Comparison of ENCODE assay signal across 8 cellular contexts in genomic region chr14:39114073-39114838, GRCh38. TPM values are rescaled to one million over a fixed set of nuclear protein-coding genes. Genes with fewer than 3 reads are reported as not detected.
A peak's percentile ranks its signal among the peaks of the same experiment; 100 is the strongest.
DNase-seq lines count a peak whose midpoint lies in the region; ATAC-seq and TF ChIP-seq lines count a peak whose summit lies in the region.

GEMIN2 (plus strand) TSS chr14:39114323; CDS start chr14:39114339, 16 bp downstream.

- H3K27ac ChIP-seq in gastroesophageal sphincter: peak within 1 kb of the TSS; percentile 82 to 89 (median 87)
- H3K27ac ChIP-seq in neutrophil: peak within 1 kb of the TSS; percentile 65
- H3K27ac ChIP-seq in substantia nigra (ENCODE audit: low read depth, low read length, poor library complexity, severe bottlenecking): peak within 1 kb of the TSS; percentile 79

- TF ChIP-seq CTCF in HFF-Myc (IDR thresholded peaks at IDR 0.05; ENCODE audit: low read depth, low read length, missing control alignments) (no peak), gastroesophageal sphincter (IDR thresholded peaks at IDR 0.05) (no peak), neutrophil (IDR thresholded peaks at IDR 0.05) (no peak)

- WGBS in gastroesophageal sphincter (ENCODE audit: low coverage in 1 of 2), 2 donors: 0 to 2% methylated on average over 23 of the region's 40 CpGs

- CTCF ChIA-PET in activated naive CD4-positive, alpha-beta T cell treated with anti-CD3 and anti-CD28 coated beads for 36 hours (lab: Charles Lee): interaction anchor here (0.6 to 1.0 kb wide), 4 partner anchors 26 to 312 kb away, joined by 3 to 4 read pairs (median 4); no protein-coding TSS in a partner anchor

- intact Hi-C loops in activated naive CD4-positive, alpha-beta T cell treated with anti-CD3 and anti-CD28 coated beads for 36 hours (cut with micrococcal nuclease): loop anchor here (1.0 to 2.0 kb wide), 7 partner anchors 11 to 318 kb away; partner anchors contain the start of genes FBXO33, PNN, SEC23A and TRAPPC6B

- peak within 1 kb of the TSS; percentile 94 for H3K4me3 Mint-ChIP-seq in activated naive CD4-positive, alpha-beta T cell treated with anti-CD3 and anti-CD28 coated beads for 36 hours

- H3K36me3 Mint-ChIP-seq in activated naive CD4-positive, alpha-beta T cell treated with anti-CD3 and anti-CD28 coated beads for 36 hours (ENCODE audit: low read depth): peaks cover 11% of the 10 kb centered on the region

- H3K4me1 ChIP-seq in gastroesophageal sphincter (peaks cover 0 to 21% (median 6%) of the 10 kb centered on the region in 3 donors), neutrophil (ENCODE audit: control insufficient read depth in 1 of 2, insufficient read depth in 1 of 2, low read depth in 1 of 2, low read length in 1 of 2) (peaks cover 16% of the 10 kb centered on the region in 2 experiments)

- TF ChIP-seq EP300 in gastroesophageal sphincter (IDR thresholded peaks at IDR 0.05): no peak

- no peaks in the 10 kb centered on the region for H3K27me3 Mint-ChIP-seq in activated naive CD4-positive, alpha-beta T cell treated with anti-CD3 and anti-CD28 coated beads for 36 hours (ENCODE audit: low read depth)

- peak within 1 kb of the TSS; percentile 90 for H3K27ac Mint-ChIP-seq in activated naive CD4-positive, alpha-beta T cell treated with anti-CD3 and anti-CD28 coated beads for 36 hours

- H3K36me3 ChIP-seq in gastroesophageal sphincter (peaks cover 0 to 26% of the 10 kb centered on the region in 2 donors), neutrophil (peaks cover 2% of the 10 kb centered on the region)

- H3K4me3 ChIP-seq in HFF-Myc (replicated peaks; ENCODE audit: low read depth, low read length) (peak within 1 kb of the TSS; percentile 89), gastroesophageal sphincter (peak within 1 kb of the TSS; percentile 61 to 100), neutrophil (ENCODE audit: low read depth in 1 of 2, low read length in 1 of 2) (peak within 1 kb of the TSS; percentile 64 to 73)

- DNase-seq in GM03348 (ENCODE audit: low spot score): peak; percentile 96
- DNase-seq in HFF-Myc (ENCODE audit: extremely low read depth, low read depth): peak; percentile 90
- peak; percentile 94 for DNase-seq in NAMALWA (ENCODE audit: low spot score)
- DNase-seq in SK-N-DZ (ENCODE audit: low spot score): peak; percentile 93
- peak; percentile 96 for DNase-seq in activated naive CD4-positive, alpha-beta T cell treated with anti-CD3 and anti-CD28 coated beads for 36 hours
- peak; percentile 44 to 95 (median 87) for DNase-seq in substantia nigra (lab: John Stamatoyannopoulos, UW)

- TF ChIP-seq POLR2A in gastroesophageal sphincter (IDR thresholded peaks at IDR 0.05): peak in 1 of 2 donors; percentile 32

- H3K9me3 ChIP-seq in gastroesophageal sphincter (no peaks in the 10 kb centered on the region), neutrophil (no peaks in the 10 kb centered on the region)

- ATAC-seq in gastroesophageal sphincter: peak; percentile 98

- no peaks in the 10 kb centered on the region for H3K9me3 Mint-ChIP-seq in activated naive CD4-positive, alpha-beta T cell treated with anti-CD3 and anti-CD28 coated beads for 36 hours

- H3K27me3 ChIP-seq in gastroesophageal sphincter (no peaks in the 10 kb centered on the region), neutrophil (no peaks in the 10 kb centered on the region)

- H3K4me1 Mint-ChIP-seq in activated naive CD4-positive, alpha-beta T cell treated with anti-CD3 and anti-CD28 coated beads for 36 hours (ENCODE audit: low read depth): peaks cover 23% of the 10 kb centered on the region

RNA-seq across cellular contexts. Expression of gene GEMIN2, which starts in this region (rescaled TPM):
- polyA plus RNA-seq in SK-N-DZ (2014; cell fraction: cytosol; rRNA removed): 70.5 and 92.7 TPM in 2 replicates
- polyA plus RNA-seq in SK-N-DZ (2014; cell fraction: nucleus; rRNA removed): 55.6 and 84.9 TPM in 2 replicates
- 10 to 100 TPM; 20.7 to 22.7 TPM for total RNA-seq in activated naive CD4-positive, alpha-beta T cell treated with anti-CD3 and anti-CD28 coated beads for 36 hours
- total RNA-seq in gastroesophageal sphincter: 10 to 100 TPM; 15.3 to 33.0 (median 20.2) TPM

Comparison
In these comparisons a context has a peak if more than half of its experiments do, and no peak if none do; other contexts are left out.
1. Peak in every context shown above with its lines: DNase-seq, ATAC-seq, H3K4me3 ChIP-seq and H3K27ac ChIP-seq.